17 cellular contexts compared by ENCODE assay signal in genomic region chr9:5760338-5760737, GRCh38.
DNase-seq lines count a peak whose midpoint lies in the region; ATAC-seq, FAIRE-seq and TF ChIP-seq lines count a peak whose summit lies in the region.
"Had no signal": no experiment of that assay in that cellular context is flagged by ENCODE, and none has a peak within 500 bp of the region (broad histone marks: within the 10 kb centered on the region; RNA-seq: fewer than 3 reads in every experiment).

No MANE protein-coding gene starts in this region.

- no peak for FAIRE-seq in GM19239 (lab: Jason Lieb, UNC)
- FAIRE-seq: G401.6, K562, RCC 7860 had no signal

- DNase-seq in activated T-cell treated with anti-CD3 and anti-CD28 coated beads, Interleukin-2, amount 50 U/mL, for 4 hours = no peak
- no peak for DNase-seq in activated T-cell treated with anti-CD3 and anti-CD28 coated beads, Interleukin-2, amount 50 U/mL, for 1 hour
- no peak for DNase-seq in CD8-positive, alpha-beta T cell
- DNase-seq in HFFc6 = no peak
- no peak for DNase-seq in activated naive CD8-positive, alpha-beta T cell treated with anti-CD3 and anti-CD28 coated beads, Interleukin-2, amount 50 U/mL, for 24 hours
- no peak for DNase-seq in GM19239 (ENCODE audit: insufficient read length, low spot score)
- DNase-seq: DND-41, NCI-H1105, NCI-H2081, NCI-H446 treated with DMSO at 0.1 percent for 48 hours had no signal

- no peaks in the 10 kb centered on the region for H3K27me3 Mint-ChIP-seq in activated T-cell treated with anti-CD3 and anti-CD28 coated beads, Interleukin-2, amount 50 U/mL, for 4 hours (ENCODE audit: low read depth)
- no peaks in the 10 kb centered on the region for H3K27me3 Mint-ChIP-seq in CD8-positive, alpha-beta T cell (ENCODE audit: low read depth)
- peaks cover 1% of the 10 kb centered on the region; the same call in 1 of the 2 replicates for H3K27me3 Mint-ChIP-seq in HFFc6 (ENCODE audit: insufficient read depth)
- H3K27me3 Mint-ChIP-seq in activated naive CD8-positive, alpha-beta T cell treated with anti-CD3 and anti-CD28 coated beads, Interleukin-2, amount 50 U/mL, for 24 hours = no peaks in the 10 kb centered on the region

- ATAC-seq in activated T-cell treated with anti-CD3 and anti-CD28 coated beads, Interleukin-2, amount 50 U/mL, for 4 hours = peak; percentile 58 to 71
- no peak for ATAC-seq in CD8-positive, alpha-beta T cell
- ATAC-seq in activated naive CD8-positive, alpha-beta T cell treated with anti-CD3 and anti-CD28 coated beads, Interleukin-2, amount 50 U/mL, for 24 hours = peak; percentile 30
- no peak for ATAC-seq in HG03159 (IDR thresholded peaks at IDR 0.05; ENCODE audit: unreplicated experiment)
- ATAC-seq: HCT116, K562, Right ventricle myocardium inferior had no signal

- CTCF ChIA-PET in CD8-positive, alpha-beta T cell (lab: Charles Lee) = no interaction called here

- no peaks in the 10 kb centered on the region for H3K4me1 ChIP-seq in CD8-positive, alpha-beta T cell (ENCODE audit: insufficient read depth, low read length)

- no peak overlapping the region for H3K4me3 Mint-ChIP-seq in activated T-cell treated with anti-CD3 and anti-CD28 coated beads, Interleukin-2, amount 50 U/mL, for 4 hours
- no peak overlapping the region for H3K4me3 Mint-ChIP-seq in CD8-positive, alpha-beta T cell
- no peak overlapping the region for H3K4me3 Mint-ChIP-seq in HFFc6
- H3K4me3 Mint-ChIP-seq in activated naive CD8-positive, alpha-beta T cell treated with anti-CD3 and anti-CD28 coated beads, Interleukin-2, amount 50 U/mL, for 24 hours = no peak overlapping the region

- no peaks in the 10 kb centered on the region for H3K9me3 Mint-ChIP-seq in activated T-cell treated with anti-CD3 and anti-CD28 coated beads, Interleukin-2, amount 50 U/mL, for 4 hours
- H3K9me3 Mint-ChIP-seq in CD8-positive, alpha-beta T cell = no peaks in the 10 kb centered on the region
- no peaks in the 10 kb centered on the region for H3K9me3 Mint-ChIP-seq in HFFc6
- no peaks in the 10 kb centered on the region for H3K9me3 Mint-ChIP-seq in activated naive CD8-positive, alpha-beta T cell treated with anti-CD3 and anti-CD28 coated beads, Interleukin-2, amount 50 U/mL, for 24 hours

- POLR2A ChIA-PET in CD8-positive, alpha-beta T cell (lab: Charles Lee) = no interaction called here

- no peaks in the 10 kb centered on the region for H3K9me3 ChIP-seq in CD8-positive, alpha-beta T cell (ENCODE audit: low read length)
- H3K9me3 ChIP-seq: BLaER1 treated with 17β-estradiol and CSF1 and Interleukin-3, amounts not matched to agents 10 nM and 100 nM had no signal

- H3K4me3 ChIP-seq in CD8-positive, alpha-beta T cell (ENCODE audit: low read depth, low read length) = no peak overlapping the region
- H3K4me3 ChIP-seq: BLaER1 treated with 17β-estradiol and CSF1 and Interleukin-3, amounts not matched to agents 10 nM and 100 nM; K562 had no signal

- H3K27ac ChIP-seq in CD8-positive, alpha-beta T cell (ENCODE audit: low read depth, low read length) = no peak overlapping the region
- H3K27ac ChIP-seq: BLaER1 treated with 17β-estradiol and CSF1 and Interleukin-3, amounts not matched to agents 10 nM and 100 nM had no signal

- peaks cover 11% of the 10 kb centered on the region for H3K4me1 Mint-ChIP-seq in activated T-cell treated with anti-CD3 and anti-CD28 coated beads, Interleukin-2, amount 50 U/mL, for 4 hours (ENCODE audit: low read depth)
- H3K4me1 Mint-ChIP-seq in CD8-positive, alpha-beta T cell (ENCODE audit: low read depth) = peaks cover 9% of the 10 kb centered on the region
- H3K4me1 Mint-ChIP-seq in HFFc6 (ENCODE audit: low read depth) = peaks cover 69% of the 10 kb centered on the region
- H3K4me1 Mint-ChIP-seq in activated naive CD8-positive, alpha-beta T cell treated with anti-CD3 and anti-CD28 coated beads, Interleukin-2, amount 50 U/mL, for 24 hours = peaks cover 26% of the 10 kb centered on the region

- H3K36me3 Mint-ChIP-seq in activated T-cell treated with anti-CD3 and anti-CD28 coated beads, Interleukin-2, amount 50 U/mL, for 4 hours (ENCODE audit: insufficient read depth) = peaks cover 54% of the 10 kb centered on the region
- H3K36me3 Mint-ChIP-seq in CD8-positive, alpha-beta T cell = peaks cover 82% of the 10 kb centered on the region
- H3K36me3 Mint-ChIP-seq in HFFc6 (ENCODE audit: low read depth) = peaks cover 60% of the 10 kb centered on the region
- peaks cover 44% of the 10 kb centered on the region for H3K36me3 Mint-ChIP-seq in activated naive CD8-positive, alpha-beta T cell treated with anti-CD3 and anti-CD28 coated beads, Interleukin-2, amount 50 U/mL, for 24 hours (ENCODE audit: low read depth)

- peaks cover 11% of the 10 kb centered on the region for H3K36me3 ChIP-seq in CD8-positive, alpha-beta T cell (ENCODE audit: insufficient read depth, low read length)

- peak overlapping the region; percentile 45 for H3K27ac Mint-ChIP-seq in CD8-positive, alpha-beta T cell
- 0 out of 2 replicates have a peak overlapping the region, but pooled peaks have one; percentile 34 for H3K27ac Mint-ChIP-seq in HFFc6
- no peak overlapping the region for H3K27ac Mint-ChIP-seq in activated naive CD8-positive, alpha-beta T cell treated with anti-CD3 and anti-CD28 coated beads, Interleukin-2, amount 50 U/mL, for 24 hours

- no peaks in the 10 kb centered on the region for H3K27me3 ChIP-seq in CD8-positive, alpha-beta T cell (ENCODE audit: insufficient read depth, low read length)
- H3K27me3 ChIP-seq: BLaER1 treated with 17β-estradiol and CSF1 and Interleukin-3, amounts not matched to agents 10 nM and 100 nM had no signal

- TF ChIP-seq CTCF in CD8-positive, alpha-beta T cell (IDR thresholded peaks at IDR 0.05) = no peak
- TF ChIP-seq CTCF in HFFc6 (IDR thresholded peaks at IDR 0.05) = no peak

- intact Hi-C loops in CD8-positive, alpha-beta T cell (cut with DNase I, micrococcal nuclease) = no loop called here

Comparison
In these comparisons a context has a peak if more than half of its experiments do, and no peak if none do; other contexts are left out.
1. ATAC-seq: peak in activated T-cell treated with anti-CD3 and anti-CD28 coated beads, Interleukin-2, amount 50 U/mL, for 4 hours (2 of 2) and activated naive CD8-positive, alpha-beta T cell treated with anti-CD3 and anti-CD28 coated beads, Interleukin-2, amount 50 U/mL, for 24 hours (single experiment); none in CD8-positive, alpha-beta T cell (single experiment) and HG03159 (single experiment).